Comparison of ENCODE assay signal across 8 cellular contexts in the genomic region with DNA sequence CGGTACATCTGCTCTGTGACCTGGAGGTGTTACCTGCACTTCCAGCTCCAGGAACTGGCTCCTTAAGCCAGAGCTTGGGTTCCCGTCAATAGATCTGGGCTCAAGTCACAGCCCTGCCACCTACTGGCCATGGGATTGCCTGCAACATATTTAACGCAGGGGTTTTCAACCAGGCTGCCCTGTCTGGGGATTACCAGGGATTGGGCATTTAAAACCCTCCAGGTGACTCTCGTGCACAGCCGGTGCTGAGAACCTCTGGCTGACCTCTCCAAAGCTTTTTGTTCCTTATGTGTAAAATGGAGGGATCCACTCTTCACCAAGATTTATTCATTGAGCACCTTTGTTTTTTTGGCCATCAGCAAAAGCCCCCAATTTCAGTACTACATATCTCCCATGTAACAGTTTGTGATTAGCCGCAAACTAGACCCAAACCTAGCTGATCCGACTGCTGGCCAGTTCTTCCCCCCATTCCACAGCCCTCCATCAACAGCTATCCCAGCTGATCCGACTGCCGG.
DNase-seq lines count a peak whose midpoint lies in the region; ATAC-seq, FAIRE-seq and TF ChIP-seq lines count a peak whose summit lies in the region.

No MANE protein-coding gene starts in this region.

- H3K4me3 ChIP-seq in right cardiac atrium (ENCODE audit: low read length): no peak overlapping the region

- H3K27ac ChIP-seq in right cardiac atrium (ENCODE audit: low read length): no peak overlapping the region

- no peaks in the 10 kb centered on the region for H3K27me3 ChIP-seq in right cardiac atrium (ENCODE audit: control insufficient read depth, insufficient read depth)

- WGBS in right cardiac atrium: 22% methylated on average over 9 of the region's 9 CpGs

- DNase-seq in GM12891 (ENCODE audit: insufficient read length, low spot score): peak; percentile 70
- DNase-seq in NCI-H128 (lab: John Stamatoyannopoulos, UW; ENCODE audit: unreplicated experiment): peak; percentile 61
- peak; percentile 18 to 67 (median 57) for DNase-seq in T-helper 1 cell
- DNase-seq in amygdala (lab: John Stamatoyannopoulos, UW): peak in 49 of 56 donors; percentile 7 to 77 (median 33)
- peak; percentile 77 to 91 (median 85) for DNase-seq in right cardiac atrium
- DNase-seq in sciatic nerve (ENCODE audit: low spot score): peak; percentile 87

- no peaks in the 10 kb centered on the region for H3K9me3 ChIP-seq in right cardiac atrium (ENCODE audit: control insufficient read depth, low read length)

- intact Hi-C loops in right cardiac atrium (cut with DNase I): loop anchor here (2.0 to 5.0 kb wide), 2 partner anchors 75 to 206 kb away; no protein-coding TSS in a partner anchor
- intact Hi-C loops in sciatic nerve (cut with DNase I): no loop called here

- H3K4me1 ChIP-seq in right cardiac atrium (ENCODE audit: control insufficient read depth, insufficient read depth, low read length): no peaks in the 10 kb centered on the region

- ATAC-seq in HG02610 (IDR thresholded peaks at IDR 0.05; ENCODE audit: unreplicated experiment): peak; percentile 92
- ATAC-seq in right cardiac atrium: peak; percentile 86 to 87
- peak; percentile 74 for ATAC-seq in sciatic nerve
- ATAC-seq in HG03025 (IDR thresholded peaks at IDR 0.05; ENCODE audit: low FRiP score, unreplicated experiment): no peak

- no peak for TF ChIP-seq POLR2A in GM12891 (IDR thresholded peaks at IDR 0.05; ENCODE audit: low read depth, low read length)

- peak; percentile 88 for FAIRE-seq in GM12891 (lab: Jason Lieb, UNC)

TF ChIP-seq in GM12891, 5 proteins besides CTCF, POLR2A, EP300 and RAD21:
- TF ChIP-seq POLR2AphosphoS5 (IDR thresholded peaks at IDR 0.05; ENCODE audit: low read depth, low read length) (no peak), TAF1 (IDR thresholded peaks at IDR 0.05; ENCODE audit: low read depth, low read length) (no peak), SPI1 (IDR thresholded peaks at IDR 0.05; ENCODE audit: low read depth, low read length) (no peak), PAX5 (IDR thresholded peaks at IDR 0.05; ENCODE audit: insufficient read depth, low read length, severe bottlenecking) (no peak)

Comparison
In these comparisons a context has a peak if more than half of its experiments do, and no peak if none do; other contexts are left out.
1. DNase-seq: peak in every context shown above with its lines; median percentile 87 in sciatic nerve; 85 in right cardiac atrium; 70 in GM12891; 61 in NCI-H128; 57 in T-helper 1 cell; 33 in amygdala.